Comparison of ENCODE assay signal across 8 cellular contexts in genomic region chr9:37650873-37651768, GRCh38.
DNase-seq lines count a peak whose midpoint lies in the region; ATAC-seq and TF ChIP-seq lines count a peak whose summit lies in the region.

TSS of gene FRMPD1 (plus strand) at chr9:37650954. CDS start at chr9:37692642, 41,688 bp downstream.

- peaks cover 6% of the 10 kb centered on the region for H3K4me1 Mint-ChIP-seq in central memory CD8-positive, alpha-beta T cell

- H3K27me3 Mint-ChIP-seq in central memory CD8-positive, alpha-beta T cell: peaks cover 91% of the 10 kb centered on the region

- TF ChIP-seq CTCF in GM10248 (IDR thresholded peaks at IDR 0.05; ENCODE audit: control extremely low read depth, extremely low read depth, low read depth, missing control alignments): no peak
- TF ChIP-seq CTCF in WI38 (IDR thresholded peaks at IDR 0.05; ENCODE audit: low read depth, low read length): no peak

- H3K4me3 Mint-ChIP-seq in central memory CD8-positive, alpha-beta T cell: peak within 1 kb of the TSS; percentile 73

- H3K36me3 Mint-ChIP-seq in central memory CD8-positive, alpha-beta T cell (ENCODE audit: insufficient read depth): no peaks in the 10 kb centered on the region

- POLR2A ChIA-PET in GM10248 (lab: Yijun Ruan, JAX): no interaction called here

- peak; percentile 80 for ATAC-seq in central memory CD8-positive, alpha-beta T cell (replicated peaks; ENCODE audit: extremely low read depth, poor library complexity, severe bottlenecking)

- H3K4me3 ChIP-seq in WI38 (ENCODE audit: low read depth, low read length): peak within 1 kb of the TSS; percentile 53

- no peaks in the 10 kb centered on the region for H3K9me3 Mint-ChIP-seq in central memory CD8-positive, alpha-beta T cell

- DNase-seq in GM10248 (ENCODE audit: extremely low spot score): peak; percentile 79
- peak; percentile 21 for DNase-seq in HCEC 1CT
- DNase-seq in NCI-H1092 (lab: John Stamatoyannopoulos, UW): peak; percentile 78
- peak; percentile 19 to 23 for DNase-seq in central memory CD8-positive, alpha-beta T cell (ENCODE audit: low spot score in 2 of 2)
- DNase-seq in kidney tubule cell (ENCODE audit: low spot score): peak; percentile 56
- peak; percentile 60 to 75 for DNase-seq in stimulated activated CD4-positive, alpha-beta T cell treated with anti-CD3 and anti-CD28 coated beads, Interleukin-2, amount 100 ng/mL, for 24 hours
- no peak for DNase-seq in NOMO-1 treated with DMSO at 0.1 percent for 48 hours (lab: John Stamatoyannopoulos, UW; ENCODE audit: unreplicated experiment)

- CTCF ChIA-PET in GM10248 (lab: Yijun Ruan, JAX): no interaction called here

- no peak within 1 kb of the TSS for H3K27ac Mint-ChIP-seq in central memory CD8-positive, alpha-beta T cell (ENCODE audit: low read depth)
